Comparison of ENCODE assay signal across 14 cellular contexts in genomic region chr17:2178798-2179505, GRCh38.
DNase-seq lines count a peak whose midpoint lies in the region; ATAC-seq and TF ChIP-seq lines count a peak whose summit lies in the region.
"Had no signal": no experiment of that assay in that cellular context is flagged by ENCODE, and none has a peak within 500 bp of the region (broad histone marks: within the 10 kb centered on the region; RNA-seq: fewer than 3 reads in every experiment).

No MANE protein-coding gene starts in this region.

- no peak overlapping the region for H3K4ac ChIP-seq in trophoblast cell (ENCODE audit: low read depth, low read length)

- H3K9me3 Mint-ChIP-seq in MCF 10A (ENCODE audit: unreplicated experiment) = no peaks in the 10 kb centered on the region
- H3K9me3 Mint-ChIP-seq: activated T-cell treated with anti-CD3 and anti-CD28 coated beads, Interleukin-2, amount 50 U/mL, for 4 hours had no signal

- no peak for TF ChIP-seq CTCF in breast epithelium (IDR thresholded peaks at IDR 0.05)
- no peak for TF ChIP-seq CTCF in MCF 10A (IDR thresholded peaks at IDR 0.05; ENCODE audit: unreplicated experiment)

- no peaks in the 10 kb centered on the region for H3K79me1 ChIP-seq in trophoblast cell (ENCODE audit: low read length)

- CTCF ChIA-PET in MCF 10A (lab: Yijun Ruan, JAX) = interaction anchor here (0.6 to 1.0 kb wide), 3 partner anchors 11 to 153 kb away, joined by 3 to 4 read pairs (median 4); no protein-coding TSS in a partner anchor

- H3K18ac ChIP-seq in trophoblast cell (ENCODE audit: low read length) = no peak overlapping the region

- 21% methylated on average over 15 of the region's 15 CpGs for whole genome bisulfite sequencing in right cardiac atrium
- WGBS in trophoblast cell (ENCODE audit: extremely low coverage, insufficient coverage, insufficient read length) = no CpG with 5 or more reads among the region's 15 CpGs
- WGBS in urinary bladder = 49% methylated on average over 15 of the region's 15 CpGs

- ATAC-seq in right cardiac atrium = peak; percentile 27 to 53
- no peak for ATAC-seq in stimulated activated naive CD8-positive, alpha-beta T cell treated with anti-CD3 and anti-CD28 coated beads, Interleukin-15, Interleukin-2, amounts not matched to agents 100 U/mL and 50 U/mL, for 24 hours
- ATAC-seq: activated T-cell treated with anti-CD3 and anti-CD28 coated beads, Interleukin-2, amount 50 U/mL, for 4 hours; foreskin keratinocyte had no signal

- peak overlapping the region; percentile 61 for H2AFZ ChIP-seq in trophoblast cell (ENCODE audit: insufficient read depth, low read length, poor library complexity)

- H4K8ac ChIP-seq in trophoblast cell (ENCODE audit: low read depth, low read length) = no peak overlapping the region

- no peak overlapping the region for H2BK12ac ChIP-seq in trophoblast cell (ENCODE audit: low read length)

- no peak overlapping the region for H3K4me2 ChIP-seq in trophoblast cell (ENCODE audit: low read length)
- H3K4me2 ChIP-seq: KMS-11 had no signal

- intact Hi-C loops in breast epithelium (cut with DNase I; ENCODE audit: low total_unique reads) = no loop called here
- intact Hi-C loops in MCF 10A (cut with micrococcal nuclease) = no loop called here
- intact Hi-C loops in right cardiac atrium (cut with DNase I) = loop anchor here in 2 of 4 donors (5.0 to 10.0 kb wide), 3 partner anchors 33 to 117 kb away; no protein-coding TSS in a partner anchor

- no peaks in the 10 kb centered on the region for H3K27me3 ChIP-seq in breast epithelium
- H3K27me3 ChIP-seq in right cardiac atrium (ENCODE audit: control insufficient read depth, insufficient read depth) = no peaks in the 10 kb centered on the region
- H3K27me3 ChIP-seq in trophoblast cell (ENCODE audit: insufficient read depth, low read length) = no peaks in the 10 kb centered on the region
- H3K27me3 ChIP-seq: body of pancreas, foreskin keratinocyte had no signal

- H3K9me3 ChIP-seq in breast epithelium (no peaks in the 10 kb centered on the region), right cardiac atrium (ENCODE audit: control insufficient read depth, low read length) (no peaks in the 10 kb centered on the region), trophoblast cell (ENCODE audit: insufficient read depth, low read depth, low read length) (no peaks in the 10 kb centered on the region)
- H3K9me3 ChIP-seq: body of pancreas had no signal

- H3K4me3 ChIP-seq in breast epithelium (no peak overlapping the region), right cardiac atrium (ENCODE audit: low read length) (no peak overlapping the region), trophoblast cell (ENCODE audit: low read depth, low read length) (no peak overlapping the region), urinary bladder (ENCODE audit: low read depth, low read length) (no peak overlapping the region)
- H3K4me3 ChIP-seq: body of pancreas had no signal

- H3K4me1 ChIP-seq in breast epithelium (peaks cover 18 to 46% of the 10 kb centered on the region in 2 donors), right cardiac atrium (ENCODE audit: control insufficient read depth, insufficient read depth, low read length) (peaks cover 48% of the 10 kb centered on the region), trophoblast cell (ENCODE audit: control insufficient read depth in 1 of 2, insufficient read depth in 2 of 2, low read length in 2 of 2) (peaks cover 9 to 17% of the 10 kb centered on the region in 2 experiments), urinary bladder (ENCODE audit: insufficient read depth) (peaks cover 2% of the 10 kb centered on the region)

- TF ChIP-seq POLR2A in breast epithelium (IDR thresholded peaks at IDR 0.05) = no peak

- H3K36me3 Mint-ChIP-seq in MCF 10A (ENCODE audit: insufficient read depth, unreplicated experiment) = peaks cover 26% of the 10 kb centered on the region

- no peak overlapping the region for H4K91ac ChIP-seq in trophoblast cell (ENCODE audit: low read depth, low read length)

- H3K27ac ChIP-seq in breast epithelium (peak overlapping the region; percentile 69 to 70), right cardiac atrium (ENCODE audit: low read length) (peak overlapping the region; percentile 59), trophoblast cell (ENCODE audit: low read depth, low read length) (no peak overlapping the region), urinary bladder (ENCODE audit: low read depth) (peak overlapping the region; percentile 65)
- H3K27ac ChIP-seq: 22Rv1, foreskin keratinocyte, KMS-11 had no signal

- H2BK120ac ChIP-seq in trophoblast cell (ENCODE audit: insufficient read depth, low read length, poor library complexity) = no peak overlapping the region

- H3K23ac ChIP-seq in trophoblast cell (ENCODE audit: low read length) = no peak overlapping the region

- no peak overlapping the region for H2BK5ac ChIP-seq in trophoblast cell (ENCODE audit: low read depth, low read length, poor library complexity)

- no peaks in the 10 kb centered on the region for H3K79me2 ChIP-seq in trophoblast cell (ENCODE audit: control insufficient read depth, insufficient read depth, low read length, poor library complexity)

- H3K27me3 Mint-ChIP-seq in MCF 10A (ENCODE audit: insufficient read depth, unreplicated experiment) = no peaks in the 10 kb centered on the region

- BruUV-seq in MCF 10A (replicated peaks; lab: Mats Ljungman, UMichigan) = no TSS peak

- no peak overlapping the region for H3K27ac Mint-ChIP-seq in MCF 10A (ENCODE audit: low read depth, unreplicated experiment)

- POLR2A ChIA-PET in MCF 10A (lab: Yijun Ruan, JAX) = no interaction called here

- no peak overlapping the region for H3K14ac ChIP-seq in trophoblast cell (ENCODE audit: low read length)

- no peak overlapping the region for H2AK5ac ChIP-seq in trophoblast cell (ENCODE audit: low read length)

- H3K4me3 Mint-ChIP-seq in MCF 10A (ENCODE audit: unreplicated experiment) = no peak overlapping the region
- H3K4me3 Mint-ChIP-seq: activated T-cell treated with anti-CD3 and anti-CD28 coated beads, Interleukin-2, amount 50 U/mL, for 4 hours had no signal

- H4K12ac ChIP-seq in trophoblast cell (ENCODE audit: low read depth, low read length) = no peak overlapping the region

- H3K36me3 ChIP-seq in breast epithelium (no peaks in the 10 kb centered on the region), trophoblast cell (ENCODE audit: control insufficient read depth in 1 of 2, insufficient read depth in 2 of 2, low read length in 2 of 2) (peaks cover 7 to 16% of the 10 kb centered on the region in 2 experiments), urinary bladder (ENCODE audit: insufficient read depth) (no peaks in the 10 kb centered on the region)

- no peak overlapping the region for H3K9ac ChIP-seq in trophoblast cell (ENCODE audit: low read length)
- H3K9ac ChIP-seq: KMS-11 had no signal

- no peak for DNase-seq in breast epithelium (ENCODE audit: low spot score in 2 of 2)
- no peak for DNase-seq in MCF 10A (ENCODE audit: unreplicated experiment)
- peak; percentile 61 to 89 (median 88) for DNase-seq in right cardiac atrium
- DNase-seq in trophoblast cell = no peak
- DNase-seq in stimulated activated naive CD8-positive, alpha-beta T cell treated with anti-CD3 and anti-CD28 coated beads, Interleukin-15, Interleukin-2, amounts not matched to agents 100 U/mL and 50 U/mL, for 24 hours = no peak
- no peak for DNase-seq in activated CD4-positive, alpha-beta T cell treated with anti-CD3 and anti-CD28 coated beads for 1 hour
- no peak for DNase-seq in EL
- DNase-seq: activated T-cell treated with anti-CD3 and anti-CD28 coated beads, Interleukin-2, amount 50 U/mL, for 4 hours; foreskin keratinocyte; mammary epithelial cell had no signal

- no peaks in the 10 kb centered on the region for H3K4me1 Mint-ChIP-seq in MCF 10A (ENCODE audit: insufficient read depth, unreplicated experiment)

Comparison
In these comparisons a context has a peak if more than half of its experiments do, and no peak if none do; other contexts are left out.
1. DNase-seq: peak in right cardiac atrium (3 of 3); none in breast epithelium (0 of 2), MCF 10A (single experiment), trophoblast cell (0 of 2), stimulated activated naive CD8-positive, alpha-beta T cell treated with anti-CD3 and anti-CD28 coated beads, Interleukin-15, Interleukin-2, amounts not matched to agents 100 U/mL and 50 U/mL, for 24 hours (single experiment), activated CD4-positive, alpha-beta T cell treated with anti-CD3 and anti-CD28 coated beads for 1 hour (single experiment) and EL (single experiment).